In the genomic region with DNA sequence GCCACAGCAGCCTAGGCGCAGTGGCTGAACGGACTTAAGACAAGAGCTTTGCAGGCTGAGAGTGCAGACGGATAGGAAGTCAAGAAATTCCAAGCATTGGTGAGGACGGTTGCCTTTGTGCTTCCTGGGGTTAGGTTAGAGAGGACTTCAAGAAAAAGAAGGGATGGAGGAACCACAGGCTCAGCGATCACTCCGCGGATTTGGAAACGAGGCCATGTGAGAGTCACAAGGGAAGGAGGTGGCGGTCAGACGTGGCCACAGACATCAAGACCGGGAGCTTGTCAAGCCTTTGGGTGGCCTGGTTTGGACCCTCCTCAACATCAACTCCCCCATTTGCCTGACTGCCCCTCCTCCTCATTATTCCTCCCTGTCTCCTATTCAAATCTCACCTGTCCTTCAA, we compare ENCODE assay signal across 1 cellular context.
TF ChIP-seq lines count a peak whose summit lies in the region.

No MANE protein-coding gene starts in this region.

TF ChIP-seq in GM12878, 131 proteins besides CTCF, POLR2A, EP300 and RAD21 (continued from another document):
- TF ChIP-seq, protein P1, sequence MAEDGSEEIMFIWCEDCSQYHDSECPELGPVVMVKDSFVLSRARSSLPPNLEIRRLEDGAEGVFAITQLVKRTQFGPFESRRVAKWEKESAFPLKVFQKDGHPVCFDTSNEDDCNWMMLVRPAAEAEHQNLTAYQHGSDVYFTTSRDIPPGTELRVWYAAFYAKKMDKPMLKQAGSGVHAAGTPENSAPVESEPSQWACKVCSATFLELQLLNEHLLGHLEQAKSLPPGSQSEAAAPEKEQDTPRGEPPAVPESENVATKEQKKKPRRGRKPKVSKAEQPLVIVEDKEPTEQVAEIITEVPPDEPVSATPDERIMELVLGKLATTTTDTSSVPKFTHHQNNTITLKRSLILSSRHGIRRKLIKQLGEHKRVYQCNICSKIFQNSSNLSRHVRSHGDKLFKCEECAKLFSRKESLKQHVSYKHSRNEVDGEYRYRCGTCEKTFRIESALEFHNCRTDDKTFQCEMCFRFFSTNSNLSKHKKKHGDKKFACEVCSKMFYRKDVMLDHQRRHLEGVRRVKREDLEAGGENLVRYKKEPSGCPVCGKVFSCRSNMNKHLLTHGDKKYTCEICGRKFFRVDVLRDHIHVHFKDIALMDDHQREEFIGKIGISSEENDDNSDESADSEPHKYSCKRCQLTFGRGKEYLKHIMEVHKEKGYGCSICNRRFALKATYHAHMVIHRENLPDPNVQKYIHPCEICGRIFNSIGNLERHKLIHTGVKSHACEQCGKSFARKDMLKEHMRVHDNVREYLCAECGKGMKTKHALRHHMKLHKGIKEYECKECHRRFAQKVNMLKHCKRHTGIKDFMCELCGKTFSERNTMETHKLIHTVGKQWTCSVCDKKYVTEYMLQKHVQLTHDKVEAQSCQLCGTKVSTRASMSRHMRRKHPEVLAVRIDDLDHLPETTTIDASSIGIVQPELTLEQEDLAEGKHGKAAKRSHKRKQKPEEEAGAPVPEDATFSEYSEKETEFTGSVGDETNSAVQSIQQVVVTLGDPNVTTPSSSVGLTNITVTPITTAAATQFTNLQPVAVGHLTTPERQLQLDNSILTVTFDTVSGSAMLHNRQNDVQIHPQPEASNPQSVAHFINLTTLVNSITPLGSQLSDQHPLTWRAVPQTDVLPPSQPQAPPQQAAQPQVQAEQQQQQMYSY (CRISPR knock-in tag; IDR thresholded peaks at IDR 0.05), result no peak
